1 cellular context compared by ENCODE assay signal in the genomic region with DNA sequence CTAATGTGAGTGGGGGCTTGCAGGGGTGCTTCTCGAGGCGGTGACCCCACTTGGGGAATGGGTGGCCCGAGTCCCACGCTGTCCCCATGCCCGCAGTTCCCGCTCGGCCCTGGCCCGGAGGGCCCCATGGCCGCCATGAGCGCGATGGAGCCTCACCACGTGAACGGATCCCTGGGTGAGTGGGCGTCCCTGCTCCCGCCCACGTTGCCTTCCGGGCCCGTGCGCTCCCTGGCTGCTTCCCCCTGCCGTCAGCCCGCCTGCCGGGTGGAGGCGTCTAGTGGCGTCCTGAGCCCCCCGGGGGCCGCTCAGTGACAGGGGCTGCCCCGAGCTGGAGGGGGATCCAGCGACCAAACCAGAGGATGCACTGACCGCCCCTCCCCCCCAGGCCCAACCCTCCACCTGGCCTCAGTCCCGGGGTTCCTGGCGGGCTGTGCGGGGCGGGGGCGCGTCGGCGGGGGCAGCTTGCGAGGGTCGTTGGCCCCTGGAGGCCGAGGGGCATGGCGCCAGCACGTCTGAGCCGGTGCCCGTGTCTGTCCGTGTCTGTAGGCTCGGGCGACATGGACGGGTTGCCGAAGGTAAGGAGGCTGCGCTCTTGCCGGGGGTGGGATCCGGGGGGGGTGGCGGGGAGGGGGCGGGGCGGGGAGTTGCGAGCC.
A peak's percentile ranks its signal among the peaks of the same experiment; 100 is the strongest.
TF ChIP-seq lines count a peak whose summit lies in the region.

No MANE protein-coding gene starts in this region.

TF ChIP-seq in K562, 482 proteins besides CTCF, POLR2A, EP300 and RAD21 (continued from another document and continues in another):
- TF ChIP-seq ZNF592 (IDR thresholded peaks at IDR 0.05), result peak; percentile 94
- TF ChIP-seq ZNF717 (CRISPR knock-in tag; IDR thresholded peaks at IDR 0.05), result no peak
- TF ChIP-seq ZNF586 (CRISPR knock-in tag; conservative IDR thresholded peaks at IDR 0.05), result no peak
- TF ChIP-seq KDM2B (CRISPR knock-in tag; IDR thresholded peaks at IDR 0.05), result no peak
- TF ChIP-seq ZNF274 (IDR thresholded peaks at IDR 0.05; ENCODE audit: borderline replicate concordance, low read depth, low read length), result no peak
- TF ChIP-seq, protein P1, sequence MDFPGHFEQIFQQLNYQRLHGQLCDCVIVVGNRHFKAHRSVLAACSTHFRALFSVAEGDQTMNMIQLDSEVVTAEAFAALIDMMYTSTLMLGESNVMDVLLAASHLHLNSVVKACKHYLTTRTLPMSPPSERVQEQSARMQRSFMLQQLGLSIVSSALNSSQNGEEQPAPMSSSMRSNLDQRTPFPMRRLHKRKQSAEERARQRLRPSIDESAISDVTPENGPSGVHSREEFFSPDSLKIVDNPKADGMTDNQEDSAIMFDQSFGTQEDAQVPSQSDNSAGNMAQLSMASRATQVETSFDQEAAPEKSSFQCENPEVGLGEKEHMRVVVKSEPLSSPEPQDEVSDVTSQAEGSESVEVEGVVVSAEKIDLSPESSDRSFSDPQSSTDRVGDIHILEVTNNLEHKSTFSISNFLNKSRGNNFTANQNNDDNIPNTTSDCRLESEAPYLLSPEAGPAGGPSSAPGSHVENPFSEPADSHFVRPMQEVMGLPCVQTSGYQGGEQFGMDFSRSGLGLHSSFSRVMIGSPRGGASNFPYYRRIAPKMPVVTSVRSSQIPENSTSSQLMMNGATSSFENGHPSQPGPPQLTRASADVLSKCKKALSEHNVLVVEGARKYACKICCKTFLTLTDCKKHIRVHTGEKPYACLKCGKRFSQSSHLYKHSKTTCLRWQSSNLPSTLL (IDR thresholded peaks at IDR 0.05), result no peak
- TF ChIP-seq GABPB1 (CRISPR knock-in tag; IDR thresholded peaks at IDR 0.05), result peak; percentile 74
- TF ChIP-seq ZBTB1 (CRISPR knock-in tag; IDR thresholded peaks at IDR 0.05; ENCODE audit: borderline replicate concordance, low read depth), result no peak
- TF ChIP-seq PHB (CRISPR knock-in tag; IDR thresholded peaks at IDR 0.05), result no peak
- TF ChIP-seq ZKSCAN3 (CRISPR knock-in tag; IDR thresholded peaks at IDR 0.05), result no peak
- TF ChIP-seq E2F6 (IDR thresholded peaks at IDR 0.05; ENCODE audit: borderline replicate concordance in 1 of 2, extremely low read depth in 1 of 2, insufficient read depth in 1 of 2, insufficient read length in 1 of 2, low read depth in 1 of 2, low read length in 1 of 2, poor library complexity in 1 of 2, severe bottlenecking in 1 of 2), result peak; percentile 84 to 93
- no peak for TF ChIP-seq XRCC4 (IDR thresholded peaks at IDR 0.05; ENCODE audit: extremely low read depth, insufficient read depth, insufficient read length)
- no peak for TF ChIP-seq ZC3H11A (IDR thresholded peaks at IDR 0.05; ENCODE audit: low read depth, low read length)
- TF ChIP-seq HMG20A (CRISPR knock-in tag; conservative IDR thresholded peaks at IDR 0.05), result no peak
- no peak for TF ChIP-seq ZNF197 (CRISPR knock-in tag; IDR thresholded peaks at IDR 0.05; ENCODE audit: low read depth)
- TF ChIP-seq DACH1 (IDR thresholded peaks at IDR 0.05; ENCODE audit: partially characterized antibody), result no peak
- no peak for TF ChIP-seq ARNT (IDR thresholded peaks at IDR 0.05)
- TF ChIP-seq GTF2E2 (tag; IDR thresholded peaks at IDR 0.05), result no peak
- no peak for TF ChIP-seq HOXB6 (CRISPR knock-in tag; IDR thresholded peaks at IDR 0.05; ENCODE audit: borderline replicate concordance)
- TF ChIP-seq ZNF584 (CRISPR knock-in tag; IDR thresholded peaks at IDR 0.05; ENCODE audit: low read depth), result no peak
- TF ChIP-seq, protein P2, sequence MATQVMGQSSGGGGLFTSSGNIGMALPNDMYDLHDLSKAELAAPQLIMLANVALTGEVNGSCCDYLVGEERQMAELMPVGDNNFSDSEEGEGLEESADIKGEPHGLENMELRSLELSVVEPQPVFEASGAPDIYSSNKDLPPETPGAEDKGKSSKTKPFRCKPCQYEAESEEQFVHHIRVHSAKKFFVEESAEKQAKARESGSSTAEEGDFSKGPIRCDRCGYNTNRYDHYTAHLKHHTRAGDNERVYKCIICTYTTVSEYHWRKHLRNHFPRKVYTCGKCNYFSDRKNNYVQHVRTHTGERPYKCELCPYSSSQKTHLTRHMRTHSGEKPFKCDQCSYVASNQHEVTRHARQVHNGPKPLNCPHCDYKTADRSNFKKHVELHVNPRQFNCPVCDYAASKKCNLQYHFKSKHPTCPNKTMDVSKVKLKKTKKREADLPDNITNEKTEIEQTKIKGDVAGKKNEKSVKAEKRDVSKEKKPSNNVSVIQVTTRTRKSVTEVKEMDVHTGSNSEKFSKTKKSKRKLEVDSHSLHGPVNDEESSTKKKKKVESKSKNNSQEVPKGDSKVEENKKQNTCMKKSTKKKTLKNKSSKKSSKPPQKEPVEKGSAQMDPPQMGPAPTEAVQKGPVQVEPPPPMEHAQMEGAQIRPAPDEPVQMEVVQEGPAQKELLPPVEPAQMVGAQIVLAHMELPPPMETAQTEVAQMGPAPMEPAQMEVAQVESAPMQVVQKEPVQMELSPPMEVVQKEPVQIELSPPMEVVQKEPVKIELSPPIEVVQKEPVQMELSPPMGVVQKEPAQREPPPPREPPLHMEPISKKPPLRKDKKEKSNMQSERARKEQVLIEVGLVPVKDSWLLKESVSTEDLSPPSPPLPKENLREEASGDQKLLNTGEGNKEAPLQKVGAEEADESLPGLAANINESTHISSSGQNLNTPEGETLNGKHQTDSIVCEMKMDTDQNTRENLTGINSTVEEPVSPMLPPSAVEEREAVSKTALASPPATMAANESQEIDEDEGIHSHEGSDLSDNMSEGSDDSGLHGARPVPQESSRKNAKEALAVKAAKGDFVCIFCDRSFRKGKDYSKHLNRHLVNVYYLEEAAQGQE (CRISPR knock-in tag; IDR thresholded peaks at IDR 0.05; ENCODE audit: low read depth), result 0 out of 2 replicates have a peak, but pooled peaks have one; percentile 26
- no peak for TF ChIP-seq KLF1 (tag; IDR thresholded peaks at IDR 0.05)
- TF ChIP-seq NEUROD1 (IDR thresholded peaks at IDR 0.05; ENCODE audit: borderline replicate concordance, low read depth, low read length, partially characterized antibody), result peak; percentile 32
- no peak for TF ChIP-seq HIVEP1 (CRISPR knock-in tag; IDR thresholded peaks at IDR 0.05)
- TF ChIP-seq SNRNP70 (optimal IDR thresholded peaks at IDR 0.05; ENCODE audit: low read depth, low read length), result no peak
- TF ChIP-seq ZNF24 (IDR thresholded peaks at IDR 0.05), result no peak
- peak in 1 of 3 experiments; percentile 77; a peak in 2 of 6 replicates for TF ChIP-seq ZBTB11 (CRISPR knock-in tag; IDR thresholded peaks at IDR 0.05)
- no peak for TF ChIP-seq ZNF79 (CRISPR knock-in tag; IDR thresholded peaks at IDR 0.05; ENCODE audit: low read depth)
- peak; percentile 28 for TF ChIP-seq RBBP5 (IDR thresholded peaks at IDR 0.05; ENCODE audit: borderline replicate concordance, insufficient read depth, low read length, poor library complexity, severe bottlenecking)
- TF ChIP-seq, protein P3, sequence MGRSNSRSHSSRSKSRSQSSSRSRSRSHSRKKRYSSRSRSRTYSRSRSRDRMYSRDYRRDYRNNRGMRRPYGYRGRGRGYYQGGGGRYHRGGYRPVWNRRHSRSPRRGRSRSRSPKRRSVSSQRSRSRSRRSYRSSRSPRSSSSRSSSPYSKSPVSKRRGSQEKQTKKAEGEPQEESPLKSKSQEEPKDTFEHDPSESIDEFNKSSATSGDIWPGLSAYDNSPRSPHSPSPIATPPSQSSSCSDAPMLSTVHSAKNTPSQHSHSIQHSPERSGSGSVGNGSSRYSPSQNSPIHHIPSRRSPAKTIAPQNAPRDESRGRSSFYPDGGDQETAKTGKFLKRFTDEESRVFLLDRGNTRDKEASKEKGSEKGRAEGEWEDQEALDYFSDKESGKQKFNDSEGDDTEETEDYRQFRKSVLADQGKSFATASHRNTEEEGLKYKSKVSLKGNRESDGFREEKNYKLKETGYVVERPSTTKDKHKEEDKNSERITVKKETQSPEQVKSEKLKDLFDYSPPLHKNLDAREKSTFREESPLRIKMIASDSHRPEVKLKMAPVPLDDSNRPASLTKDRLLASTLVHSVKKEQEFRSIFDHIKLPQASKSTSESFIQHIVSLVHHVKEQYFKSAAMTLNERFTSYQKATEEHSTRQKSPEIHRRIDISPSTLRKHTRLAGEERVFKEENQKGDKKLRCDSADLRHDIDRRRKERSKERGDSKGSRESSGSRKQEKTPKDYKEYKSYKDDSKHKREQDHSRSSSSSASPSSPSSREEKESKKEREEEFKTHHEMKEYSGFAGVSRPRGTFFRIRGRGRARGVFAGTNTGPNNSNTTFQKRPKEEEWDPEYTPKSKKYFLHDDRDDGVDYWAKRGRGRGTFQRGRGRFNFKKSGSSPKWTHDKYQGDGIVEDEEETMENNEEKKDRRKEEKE (IDR thresholded peaks at IDR 0.05; ENCODE audit: borderline replicate concordance in 1 of 2, control insufficient read depth in 1 of 2, low read depth in 2 of 2, low read length in 1 of 2), result no peak
- TF ChIP-seq ZNF395 (CRISPR knock-in tag; IDR thresholded peaks at IDR 0.05), result peak; percentile 79; the same call in 1 of the 2 replicates
- TF ChIP-seq ZNF436 (CRISPR knock-in tag; IDR thresholded peaks at IDR 0.05), result no peak
- no peak for TF ChIP-seq NELFE (IDR thresholded peaks at IDR 0.05; ENCODE audit: insufficient read depth, insufficient read length)
- TF ChIP-seq SIN3A (IDR thresholded peaks at IDR 0.05; ENCODE audit: borderline replicate concordance in 2 of 2, control insufficient read depth in 1 of 2, low read depth in 2 of 2, low read length in 2 of 2), result 0 out of 4 replicates have a peak, but pooled peaks of 1 of the 2 experiments have one; percentile 36
- no peak for TF ChIP-seq RBM17 (IDR thresholded peaks at IDR 0.05; ENCODE audit: borderline replicate concordance, low read depth, low read length)
- TF ChIP-seq DNMT1 (IDR thresholded peaks at IDR 0.05), result no peak
